ENCODE assay signal across 1 cellular context in the genomic region with DNA sequence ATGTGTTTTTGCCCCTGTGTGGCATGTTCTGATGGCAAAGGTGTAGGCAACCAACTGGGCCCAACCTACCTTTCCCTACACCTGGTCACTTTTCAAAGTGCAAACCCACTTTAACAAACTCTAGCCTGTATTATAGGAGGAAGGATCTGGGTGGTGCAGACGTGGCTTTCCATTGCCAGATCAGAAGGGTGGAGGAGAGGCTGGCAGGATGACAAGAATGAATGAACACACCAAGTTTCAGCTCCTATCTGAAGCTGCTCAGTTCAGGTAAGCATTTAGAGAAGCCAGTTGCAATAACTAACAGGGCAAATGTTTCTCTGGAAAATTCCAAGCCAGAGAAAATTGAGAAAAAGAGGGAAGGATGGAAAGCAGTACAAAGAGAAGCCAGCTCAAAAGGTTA.
TF ChIP-seq lines count a peak whose summit lies in the region.

No MANE protein-coding gene starts in this region.

TF ChIP-seq in IMR-90, 13 proteins besides CTCF, POLR2A, EP300 and RAD21:
- TF ChIP-seq CEBPB (IDR thresholded peaks at IDR 0.05; ENCODE audit: low read depth, low read length) = no peak
- no peak for TF ChIP-seq BHLHE40 (IDR thresholded peaks at IDR 0.05; ENCODE audit: low read depth, low read length)
- TF ChIP-seq USF2 (IDR thresholded peaks at IDR 0.05; ENCODE audit: low read depth, low read length) = no peak
- TF ChIP-seq MXI1 (IDR thresholded peaks at IDR 0.05; ENCODE audit: borderline replicate concordance, low read depth, low read length) = no peak
- TF ChIP-seq, protein P1, sequence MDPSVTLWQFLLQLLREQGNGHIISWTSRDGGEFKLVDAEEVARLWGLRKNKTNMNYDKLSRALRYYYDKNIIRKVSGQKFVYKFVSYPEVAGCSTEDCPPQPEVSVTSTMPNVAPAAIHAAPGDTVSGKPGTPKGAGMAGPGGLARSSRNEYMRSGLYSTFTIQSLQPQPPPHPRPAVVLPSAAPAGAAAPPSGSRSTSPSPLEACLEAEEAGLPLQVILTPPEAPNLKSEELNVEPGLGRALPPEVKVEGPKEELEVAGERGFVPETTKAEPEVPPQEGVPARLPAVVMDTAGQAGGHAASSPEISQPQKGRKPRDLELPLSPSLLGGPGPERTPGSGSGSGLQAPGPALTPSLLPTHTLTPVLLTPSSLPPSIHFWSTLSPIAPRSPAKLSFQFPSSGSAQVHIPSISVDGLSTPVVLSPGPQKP (IDR thresholded peaks at IDR 0.05; ENCODE audit: borderline replicate concordance, low read depth, low read length) = no peak
- TF ChIP-seq SMC3 (IDR thresholded peaks at IDR 0.05; ENCODE audit: low read depth, low read length) = no peak
- TF ChIP-seq CHD1 (IDR thresholded peaks at IDR 0.05; ENCODE audit: low read depth, low read length) = no peak
- no peak for TF ChIP-seq RFX5 (IDR thresholded peaks at IDR 0.05; ENCODE audit: low read depth, low read length)
- TF ChIP-seq FOS (IDR thresholded peaks at IDR 0.05; ENCODE audit: low read depth, low read length) = no peak
- no peak for TF ChIP-seq MAZ (IDR thresholded peaks at IDR 0.05; ENCODE audit: borderline replicate concordance, low read depth, low read length)
- no peak for TF ChIP-seq MAFK (IDR thresholded peaks at IDR 0.05; ENCODE audit: low read depth, low read length)
- no peak for TF ChIP-seq NFE2L2 (IDR thresholded peaks at IDR 0.05; ENCODE audit: low read depth, low read length)
- no peak for TF ChIP-seq RCOR1 (IDR thresholded peaks at IDR 0.05; ENCODE audit: insufficient replicate concordance, low read length)
